1 cellular context compared by ENCODE assay signal in the genomic region with DNA sequence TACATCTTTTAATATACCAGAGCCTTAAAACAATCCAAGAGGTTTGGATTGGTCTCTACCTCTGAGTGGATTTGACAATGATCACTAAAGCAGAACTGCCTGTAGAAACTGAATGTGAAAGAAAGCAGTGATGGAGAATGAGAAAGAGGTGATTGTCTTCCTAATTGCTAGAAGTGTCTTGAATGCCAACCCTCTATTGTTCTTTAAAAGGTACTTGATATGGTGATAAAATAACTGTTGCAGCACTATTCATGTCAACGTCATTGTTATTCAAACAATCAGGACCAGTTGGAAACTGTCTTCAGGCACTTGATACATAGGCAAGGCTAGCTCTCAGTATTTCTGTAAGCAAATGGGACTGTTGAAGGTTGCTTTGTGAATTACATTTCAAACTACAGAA.
TF ChIP-seq lines count a peak whose summit lies in the region.

No MANE protein-coding gene starts in this region.

TF ChIP-seq in H1, 55 proteins besides CTCF, POLR2A, EP300 and RAD21 (continued from another document):
- TF ChIP-seq, protein P1, sequence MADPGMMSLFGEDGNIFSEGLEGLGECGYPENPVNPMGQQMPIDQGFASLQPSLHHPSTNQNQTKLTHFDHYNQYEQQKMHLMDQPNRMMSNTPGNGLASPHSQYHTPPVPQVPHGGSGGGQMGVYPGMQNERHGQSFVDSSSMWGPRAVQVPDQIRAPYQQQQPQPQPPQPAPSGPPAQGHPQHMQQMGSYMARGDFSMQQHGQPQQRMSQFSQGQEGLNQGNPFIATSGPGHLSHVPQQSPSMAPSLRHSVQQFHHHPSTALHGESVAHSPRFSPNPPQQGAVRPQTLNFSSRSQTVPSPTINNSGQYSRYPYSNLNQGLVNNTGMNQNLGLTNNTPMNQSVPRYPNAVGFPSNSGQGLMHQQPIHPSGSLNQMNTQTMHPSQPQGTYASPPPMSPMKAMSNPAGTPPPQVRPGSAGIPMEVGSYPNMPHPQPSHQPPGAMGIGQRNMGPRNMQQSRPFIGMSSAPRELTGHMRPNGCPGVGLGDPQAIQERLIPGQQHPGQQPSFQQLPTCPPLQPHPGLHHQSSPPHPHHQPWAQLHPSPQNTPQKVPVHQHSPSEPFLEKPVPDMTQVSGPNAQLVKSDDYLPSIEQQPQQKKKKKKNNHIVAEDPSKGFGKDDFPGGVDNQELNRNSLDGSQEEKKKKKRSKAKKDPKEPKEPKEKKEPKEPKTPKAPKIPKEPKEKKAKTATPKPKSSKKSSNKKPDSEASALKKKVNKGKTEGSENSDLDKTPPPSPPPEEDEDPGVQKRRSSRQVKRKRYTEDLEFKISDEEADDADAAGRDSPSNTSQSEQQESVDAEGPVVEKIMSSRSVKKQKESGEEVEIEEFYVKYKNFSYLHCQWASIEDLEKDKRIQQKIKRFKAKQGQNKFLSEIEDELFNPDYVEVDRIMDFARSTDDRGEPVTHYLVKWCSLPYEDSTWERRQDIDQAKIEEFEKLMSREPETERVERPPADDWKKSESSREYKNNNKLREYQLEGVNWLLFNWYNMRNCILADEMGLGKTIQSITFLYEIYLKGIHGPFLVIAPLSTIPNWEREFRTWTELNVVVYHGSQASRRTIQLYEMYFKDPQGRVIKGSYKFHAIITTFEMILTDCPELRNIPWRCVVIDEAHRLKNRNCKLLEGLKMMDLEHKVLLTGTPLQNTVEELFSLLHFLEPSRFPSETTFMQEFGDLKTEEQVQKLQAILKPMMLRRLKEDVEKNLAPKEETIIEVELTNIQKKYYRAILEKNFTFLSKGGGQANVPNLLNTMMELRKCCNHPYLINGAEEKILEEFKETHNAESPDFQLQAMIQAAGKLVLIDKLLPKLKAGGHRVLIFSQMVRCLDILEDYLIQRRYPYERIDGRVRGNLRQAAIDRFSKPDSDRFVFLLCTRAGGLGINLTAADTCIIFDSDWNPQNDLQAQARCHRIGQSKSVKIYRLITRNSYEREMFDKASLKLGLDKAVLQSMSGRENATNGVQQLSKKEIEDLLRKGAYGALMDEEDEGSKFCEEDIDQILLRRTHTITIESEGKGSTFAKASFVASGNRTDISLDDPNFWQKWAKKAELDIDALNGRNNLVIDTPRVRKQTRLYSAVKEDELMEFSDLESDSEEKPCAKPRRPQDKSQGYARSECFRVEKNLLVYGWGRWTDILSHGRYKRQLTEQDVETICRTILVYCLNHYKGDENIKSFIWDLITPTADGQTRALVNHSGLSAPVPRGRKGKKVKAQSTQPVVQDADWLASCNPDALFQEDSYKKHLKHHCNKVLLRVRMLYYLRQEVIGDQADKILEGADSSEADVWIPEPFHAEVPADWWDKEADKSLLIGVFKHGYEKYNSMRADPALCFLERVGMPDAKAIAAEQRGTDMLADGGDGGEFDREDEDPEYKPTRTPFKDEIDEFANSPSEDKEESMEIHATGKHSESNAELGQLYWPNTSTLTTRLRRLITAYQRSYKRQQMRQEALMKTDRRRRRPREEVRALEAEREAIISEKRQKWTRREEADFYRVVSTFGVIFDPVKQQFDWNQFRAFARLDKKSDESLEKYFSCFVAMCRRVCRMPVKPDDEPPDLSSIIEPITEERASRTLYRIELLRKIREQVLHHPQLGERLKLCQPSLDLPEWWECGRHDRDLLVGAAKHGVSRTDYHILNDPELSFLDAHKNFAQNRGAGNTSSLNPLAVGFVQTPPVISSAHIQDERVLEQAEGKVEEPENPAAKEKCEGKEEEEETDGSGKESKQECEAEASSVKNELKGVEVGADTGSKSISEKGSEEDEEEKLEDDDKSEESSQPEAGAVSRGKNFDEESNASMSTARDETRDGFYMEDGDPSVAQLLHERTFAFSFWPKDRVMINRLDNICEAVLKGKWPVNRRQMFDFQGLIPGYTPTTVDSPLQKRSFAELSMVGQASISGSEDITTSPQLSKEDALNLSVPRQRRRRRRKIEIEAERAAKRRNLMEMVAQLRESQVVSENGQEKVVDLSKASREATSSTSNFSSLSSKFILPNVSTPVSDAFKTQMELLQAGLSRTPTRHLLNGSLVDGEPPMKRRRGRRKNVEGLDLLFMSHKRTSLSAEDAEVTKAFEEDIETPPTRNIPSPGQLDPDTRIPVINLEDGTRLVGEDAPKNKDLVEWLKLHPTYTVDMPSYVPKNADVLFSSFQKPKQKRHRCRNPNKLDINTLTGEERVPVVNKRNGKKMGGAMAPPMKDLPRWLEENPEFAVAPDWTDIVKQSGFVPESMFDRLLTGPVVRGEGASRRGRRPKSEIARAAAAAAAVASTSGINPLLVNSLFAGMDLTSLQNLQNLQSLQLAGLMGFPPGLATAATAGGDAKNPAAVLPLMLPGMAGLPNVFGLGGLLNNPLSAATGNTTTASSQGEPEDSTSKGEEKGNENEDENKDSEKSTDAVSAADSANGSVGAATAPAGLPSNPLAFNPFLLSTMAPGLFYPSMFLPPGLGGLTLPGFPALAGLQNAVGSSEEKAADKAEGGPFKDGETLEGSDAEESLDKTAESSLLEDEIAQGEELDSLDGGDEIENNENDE (IDR thresholded peaks at IDR 0.05; ENCODE audit: insufficient replicate concordance, low read length), result peak; percentile 74
- TF ChIP-seq, protein P2, sequence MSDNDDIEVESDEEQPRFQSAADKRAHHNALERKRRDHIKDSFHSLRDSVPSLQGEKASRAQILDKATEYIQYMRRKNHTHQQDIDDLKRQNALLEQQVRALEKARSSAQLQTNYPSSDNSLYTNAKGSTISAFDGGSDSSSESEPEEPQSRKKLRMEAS (IDR thresholded peaks at IDR 0.05), result no peak
- TF ChIP-seq TEAD4 (IDR thresholded peaks at IDR 0.05; ENCODE audit: low read depth, low read length), result peak; percentile 79; the same call in 1 of the 2 replicates
- TF ChIP-seq CHD2 (IDR thresholded peaks at IDR 0.05; ENCODE audit: low read length), result 0 out of 2 replicates have a peak, but pooled peaks have one; percentile 28
- TF ChIP-seq POU5F1 (IDR thresholded peaks at IDR 0.05; ENCODE audit: low read depth, low read length), result peak; percentile 95
- TF ChIP-seq GABPA (IDR thresholded peaks at IDR 0.05; ENCODE audit: borderline replicate concordance, insufficient read depth, low read length), result no peak
- peak in 1 of 2 experiments; percentile 96; a peak in 1 of 4 replicates for TF ChIP-seq HDAC2 (IDR thresholded peaks at IDR 0.05; ENCODE audit: borderline replicate concordance in 1 of 2, low read depth in 2 of 2, low read length in 2 of 2)
- peak; percentile 47; the same call in 1 of the 2 replicates for TF ChIP-seq SIX5 (IDR thresholded peaks at IDR 0.05; ENCODE audit: low read depth, low read length)
- no peak for TF ChIP-seq TAF7 (optimal IDR thresholded peaks at IDR 0.05; ENCODE audit: borderline replicate concordance, low read depth, low read length)
- TF ChIP-seq SP1 (IDR thresholded peaks at IDR 0.05; ENCODE audit: low read depth, low read length), result peak; percentile 88
- TF ChIP-seq CREB1 (IDR thresholded peaks at IDR 0.05), result peak; percentile 52; the same call in 1 of the 2 replicates
- TF ChIP-seq TBP (IDR thresholded peaks at IDR 0.05; ENCODE audit: low read depth, low read length), result no peak
- TF ChIP-seq SP2 (IDR thresholded peaks at IDR 0.05; ENCODE audit: low read length), result no peak
- TF ChIP-seq TCF12 (IDR thresholded peaks at IDR 0.05; ENCODE audit: low read depth, low read length), result peak; percentile 85; the same call in 1 of the 2 replicates
- peak; percentile 75 for TF ChIP-seq ATF2 (IDR thresholded peaks at IDR 0.05; ENCODE audit: low read length)
- TF ChIP-seq TAF1 (IDR thresholded peaks at IDR 0.05; ENCODE audit: low read depth, low read length), result no peak
- peak in 1 of 2 experiments; percentile 70 for TF ChIP-seq BCL11A (IDR thresholded peaks at IDR 0.05; ENCODE audit: low read depth in 2 of 2, low read length in 2 of 2)
